21 cellular contexts compared by ENCODE assay signal in the genomic region with DNA sequence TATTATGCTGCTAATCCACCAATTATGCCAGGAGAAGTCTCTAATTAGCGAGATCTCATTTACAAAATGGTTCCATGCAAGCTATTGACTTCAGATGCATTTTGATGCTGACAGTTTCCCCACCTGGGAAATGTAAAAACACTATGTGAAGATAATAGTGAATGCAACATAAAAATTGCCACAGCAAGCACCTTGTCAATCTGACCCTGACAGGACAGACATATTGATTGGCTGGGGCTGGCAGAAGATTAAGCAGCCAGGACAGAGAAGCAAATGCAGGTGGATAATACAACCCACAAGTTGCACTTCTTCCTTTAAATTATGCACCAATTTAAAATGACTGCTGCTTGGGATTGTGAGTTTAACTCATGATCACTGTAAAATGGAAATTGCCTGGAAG.
"Had no signal": no experiment of that assay in that cellular context is flagged by ENCODE, and none has a peak within 500 bp of the region (broad histone marks: within the 10 kb centered on the region; RNA-seq: fewer than 3 reads in every experiment).

No MANE protein-coding gene starts in this region.

- H3K36me3 ChIP-seq: neutrophil, pancreas, prostate gland, right atrium auricular region, stomach, thoracic aorta, thyroid gland, tibial nerve, upper lobe of left lung, vagina had no signal

- H3K27me3 ChIP-seq: neutrophil, pancreas, right atrium auricular region, stomach, thyroid gland, tibial nerve, upper lobe of left lung, vagina had no signal

- H3K4me1 ChIP-seq: pancreas, prostate gland, right atrium auricular region, stomach, thyroid gland, tibial nerve, upper lobe of left lung, vagina had no signal

- H3K9me3 ChIP-seq: neutrophil, pancreas, prostate gland, right atrium auricular region, stomach, thoracic aorta, thyroid gland, upper lobe of left lung, vagina had no signal

- DNase-seq: natural killer cell; nucleus accumbens; pancreas; retina; stimulated activated CD4-positive, alpha-beta T cell treated with anti-CD3 and anti-CD28 coated beads, Interleukin-15, amount 100 ng/mL, for 24 hours; stimulated activated CD4-positive, alpha-beta T cell treated with anti-CD3 and anti-CD28 coated beads, Interleukin-2, amount 100 ng/mL, for 24 hours; stimulated activated CD4-positive, alpha-beta T cell treated with anti-CD3 and anti-CD28 coated beads, Interleukin-2, amount 100 ng/mL, for 48 hours; stimulated activated CD4-positive, alpha-beta T cell treated with anti-CD3 and anti-CD28 coated beads, Interleukin-4, amount 100 ng/mL, for 24 hours; stimulated activated naive B cell treated with anti-CD40 and anti-IgM and Interleukin-4, amounts not matched to agents 10 μg/mL and 1 μg/mL and 100 μg/mL, for 72 hours; stimulated activated naive CD4-positive, alpha-beta T cell treated with Interleukin-2 at 50 U/mL for 16 hours; stomach; thyroid gland; trophoblast cell; upper lobe of left lung had no signal

- H3K27ac ChIP-seq: neutrophil, pancreas, prostate gland, right atrium auricular region, skin epidermis, stomach, thoracic aorta, thyroid gland, tibial nerve, upper lobe of left lung, vagina had no signal

- H3K4me3 ChIP-seq: pancreas, prostate gland, right atrium auricular region, skin epidermis, stomach, thoracic aorta, thyroid gland, tibial nerve, upper lobe of left lung, vagina had no signal
